Comparison of ENCODE assay signal across 21 cellular contexts in genomic region chr2:73415906-73416305, GRCh38. TPM values are rescaled to one million over a fixed set of nuclear protein-coding genes. Genes with fewer than 3 reads are reported as not detected.
DNase-seq lines count a peak whose midpoint lies in the region; ATAC-seq and TF ChIP-seq lines count a peak whose summit lies in the region.
"Had no signal": no experiment of that assay in that cellular context is flagged by ENCODE, and none has a peak within 500 bp of the region (broad histone marks: within the 10 kb centered on the region; RNA-seq: fewer than 3 reads in every experiment).

No MANE protein-coding gene starts in this region.

- no peak overlapping the region for H3K4me3 Mint-ChIP-seq in GM23338
- no peak overlapping the region for H3K4me3 Mint-ChIP-seq in activated CD4-positive, alpha-beta T cell treated with anti-CD3 and anti-CD28 coated beads, Interleukin-2, amount 10 ng/mL, durations not matched to agents 7 days and 5 days
- H3K4me3 Mint-ChIP-seq: T-cell had no signal

- POLR2A ChIA-PET in activated CD4-positive, alpha-beta T cell treated with anti-CD3 and anti-CD28 coated beads, Interleukin-2, amount 10 ng/mL, durations not matched to agents 7 days and 5 days (lab: Charles Lee) = no interaction called here

- 91 to 96% methylated on average over 2 of the region's 2 CpGs for WGBS in upper lobe of left lung, 2 donors

- no peaks in the 10 kb centered on the region for H3F3A ChIP-seq in GM23338 (replicated peaks; ENCODE audit: low read depth)

- H2AFZ ChIP-seq in GM23338 = no peak overlapping the region

- H3K4me1 ChIP-seq in GM23338 (ENCODE audit: insufficient read depth) (no peaks in the 10 kb centered on the region), upper lobe of left lung (peaks cover 0 to 9% (median 4%) of the 10 kb centered on the region in 4 donors)

- no peaks in the 10 kb centered on the region for H3K27me3 ChIP-seq in GM23338 (ENCODE audit: insufficient read depth)
- no peaks in the 10 kb centered on the region for H3K27me3 ChIP-seq in upper lobe of left lung
- H3K27me3 ChIP-seq: MG63 had no signal

- no peaks in the 10 kb centered on the region for H3K36me3 Mint-ChIP-seq in GM23338 (ENCODE audit: low read depth)
- peaks cover 7% of the 10 kb centered on the region for H3K36me3 Mint-ChIP-seq in activated CD4-positive, alpha-beta T cell treated with anti-CD3 and anti-CD28 coated beads, Interleukin-2, amount 10 ng/mL, durations not matched to agents 7 days and 5 days (ENCODE audit: low read depth)

- CTCF ChIA-PET in activated CD4-positive, alpha-beta T cell treated with anti-CD3 and anti-CD28 coated beads, Interleukin-2, amount 10 ng/mL, durations not matched to agents 7 days and 5 days (lab: Charles Lee) = no interaction called here

- TF ChIP-seq CTCF in GM23338 (conservative IDR thresholded peaks at IDR 0.05; ENCODE audit: low read depth in 2 of 2) (no peak), fibroblast of the aortic adventitia (IDR thresholded peaks at IDR 0.05; ENCODE audit: insufficient read depth, low read length) (no peak), upper lobe of left lung (IDR thresholded peaks at IDR 0.05) (no peak)

- H4K20me1 ChIP-seq in GM23338 (replicated peaks; ENCODE audit: insufficient read depth) = peaks cover 14% of the 10 kb centered on the region

- H3K27ac ChIP-seq in GM23338 (ENCODE audit: low read depth) (no peak overlapping the region), upper lobe of left lung (no peak overlapping the region)
- H3K27ac ChIP-seq: C4-2B, KMS-11 had no signal

- H3K36me3 ChIP-seq in GM23338 (ENCODE audit: insufficient read depth) (no peaks in the 10 kb centered on the region), upper lobe of left lung (no peaks in the 10 kb centered on the region)

- H3K9me3 ChIP-seq in upper lobe of left lung = no peaks in the 10 kb centered on the region
- H3K9me3 ChIP-seq: MG63 had no signal

- no peak for TF ChIP-seq POLR2A in upper lobe of left lung (IDR thresholded peaks at IDR 0.05)

- intact Hi-C loops in left ventricle myocardium superior (cut with micrococcal nuclease) = no loop called here

- H3K79me2 ChIP-seq in GM23338 (replicated peaks; ENCODE audit: insufficient read depth) = peaks cover 50% of the 10 kb centered on the region

- ATAC-seq in GM23338 (no peak), upper lobe of left lung (ENCODE audit: low FRiP score in 2 of 2) (no peak), HG03439 (IDR thresholded peaks at IDR 0.05; ENCODE audit: unreplicated experiment) (no peak), left ventricle myocardium superior (no peak)
- ATAC-seq: HepG2, Right ventricle myocardium inferior, T-cell had no signal

- TF ChIP-seq EP300 in upper lobe of left lung (IDR thresholded peaks at IDR 0.05) = no peak

- H3K9me2 ChIP-seq in GM23338 (ENCODE audit: insufficient read depth) = no peaks in the 10 kb centered on the region

- H3K4me3 ChIP-seq in GM23338 (no peak overlapping the region), fibroblast of the aortic adventitia (ENCODE audit: low read depth, low read length) (no peak overlapping the region), upper lobe of left lung (no peak overlapping the region)
- H3K4me3 ChIP-seq: MG63 had no signal

- 0 out of 2 replicates have a peak overlapping the region, but pooled peaks have one; percentile 1 for H3K27ac Mint-ChIP-seq in GM23338
- no peak overlapping the region for H3K27ac Mint-ChIP-seq in activated CD4-positive, alpha-beta T cell treated with anti-CD3 and anti-CD28 coated beads, Interleukin-2, amount 10 ng/mL, durations not matched to agents 7 days and 5 days
- H3K27ac Mint-ChIP-seq: T-cell had no signal

- in situ Hi-C loops in ACHN (cut with HindIII; ENCODE audit: low pct_ligation_motif_present, low pct_unique_long_range_greater_than_20kb, low sequenced_read_pairs) = no loop called here

- no peaks in the 10 kb centered on the region for H3K4me1 Mint-ChIP-seq in GM23338
- H3K4me1 Mint-ChIP-seq in activated CD4-positive, alpha-beta T cell treated with anti-CD3 and anti-CD28 coated beads, Interleukin-2, amount 10 ng/mL, durations not matched to agents 7 days and 5 days = peaks cover 3% of the 10 kb centered on the region

- H3K27me3 Mint-ChIP-seq in GM23338 (ENCODE audit: insufficient read depth, low read depth, poor library complexity) = no peaks in the 10 kb centered on the region
- H3K27me3 Mint-ChIP-seq in activated CD4-positive, alpha-beta T cell treated with anti-CD3 and anti-CD28 coated beads, Interleukin-2, amount 10 ng/mL, durations not matched to agents 7 days and 5 days = no peaks in the 10 kb centered on the region
- H3K27me3 Mint-ChIP-seq: T-cell had no signal

- no peaks in the 10 kb centered on the region for H3K9me3 Mint-ChIP-seq in GM23338
- no peaks in the 10 kb centered on the region for H3K9me3 Mint-ChIP-seq in activated CD4-positive, alpha-beta T cell treated with anti-CD3 and anti-CD28 coated beads, Interleukin-2, amount 10 ng/mL, durations not matched to agents 7 days and 5 days
- H3K9me3 Mint-ChIP-seq: T-cell had no signal

- peak; percentile 6 for DNase-seq in ACHN
- DNase-seq in GM23338 (ENCODE audit: low spot score) = no peak
- DNase-seq in RKO (ENCODE audit: low spot score) = peak; percentile 15
- peak; percentile 4 for DNase-seq in fibroblast of the aortic adventitia (ENCODE audit: low read depth)
- no peak for DNase-seq in upper lobe of left lung
- DNase-seq in activated CD4-positive, alpha-beta T cell treated with anti-CD3 and anti-CD28 coated beads, Interleukin-2, amount 10 ng/mL, durations not matched to agents 7 days and 5 days = no peak
- DNase-seq in left ventricle myocardium superior = no peak
- DNase-seq: 8988T, DMS 273 treated with DMSO at 0.1 percent for 48 hours, H7, MG63, NCI-H1092, NCI-H146, NCI-H2081, NCI-H510A treated with DMSO at 0.1 percent for 48 hours, T-cell had no signal

- no peak overlapping the region for H3K4me2 ChIP-seq in GM23338
- H3K4me2 ChIP-seq: KMS-11 had no signal

TF ChIP-seq in GM23338, 12 proteins besides CTCF, POLR2A, EP300 and RAD21:
- TF ChIP-seq NANOG (IDR thresholded peaks at IDR 0.05; ENCODE audit: borderline replicate concordance) (no peak), STAT1 (IDR thresholded peaks at IDR 0.05; ENCODE audit: unreplicated experiment) (no peak)

RNA-seq across cellular contexts. Expression of gene ALMS1, which starts 30.3 kb away (rescaled TPM):
- total RNA-seq in GM23338 (2014; rRNA removed; shearing (Covaris generic)) = 65.7 and 66.8 TPM in 2 replicates
- 35.0 and 38.8 TPM in 2 replicates for polyA plus RNA-seq in GM23338 (2016; fragmentation: Nextera tagmentation; extraction: Ambion mirVana)
- 15.0 and 28.2 TPM in 2 replicates for total RNA-seq in fibroblast of the aortic adventitia (ENCODE audit: low replicate concordance)
- total RNA-seq in upper lobe of left lung = 10 to 100 TPM; 15.2 to 56.6 (median 25.7) TPM
- total RNA-seq in activated CD4-positive, alpha-beta T cell treated with anti-CD3 and anti-CD28 coated beads, Interleukin-2, amount 10 ng/mL, durations not matched to agents 7 days and 5 days = 10 to 100 TPM; 20.6 to 25.1 TPM
- total RNA-seq in left ventricle myocardium superior = 7.6 TPM

Comparison
In these comparisons a context has a peak if more than half of its experiments do, and no peak if none do; other contexts are left out.
1. DNase-seq: peak in ACHN (single experiment), RKO (single experiment) and fibroblast of the aortic adventitia (single experiment); none in GM23338 (single experiment), upper lobe of left lung (0 of 2), activated CD4-positive, alpha-beta T cell treated with anti-CD3 and anti-CD28 coated beads, Interleukin-2, amount 10 ng/mL, durations not matched to agents 7 days and 5 days (single experiment) and left ventricle myocardium superior (single experiment).